ENCODE assay signal across 23 cellular contexts in genomic region chr2:11051280-11051679, GRCh38.
DNase-seq lines count a peak whose midpoint lies in the region; ATAC-seq and TF ChIP-seq lines count a peak whose summit lies in the region.
"Had no signal": no experiment of that assay in that cellular context is flagged by ENCODE, and none has a peak within 500 bp of the region (broad histone marks: within the 10 kb centered on the region; RNA-seq: fewer than 3 reads in every experiment).

No MANE protein-coding gene starts in this region.

- H4K91ac ChIP-seq in trophoblast cell (ENCODE audit: low read depth, low read length) = no peak overlapping the region

- no peak for ATAC-seq in HG02973 (IDR thresholded peaks at IDR 0.05; ENCODE audit: unreplicated experiment)
- ATAC-seq: A549, GM12878 had no signal

- no peak overlapping the region for H3K14ac ChIP-seq in trophoblast cell (ENCODE audit: low read length)

- peaks cover 5% of the 10 kb centered on the region for H3K4me1 Mint-ChIP-seq in nephron progenitor cell
- H3K4me1 Mint-ChIP-seq: CD14-positive monocyte had no signal

- no peak overlapping the region for H3K23ac ChIP-seq in trophoblast cell (ENCODE audit: low read length)

- DNase-seq in caudate nucleus (lab: John Stamatoyannopoulos, UW) (no peak), nephron progenitor cell (no peak), trophoblast cell (no peak), NCI-H748 (lab: John Stamatoyannopoulos, UW; ENCODE audit: unreplicated experiment) (no peak)
- no peak for DNase-seq in stimulated activated CD4-positive, alpha-beta T cell treated with anti-CD3 and anti-CD28 coated beads, Interleukin-1b, Interleukin-23, amount 100 ng/mL, for 48 hours
- DNase-seq: 8988T; ACHN; AML-193; BE2C; CD4-positive, alpha-beta T cell; CD8-positive, alpha-beta memory T cell; DMS 273 treated with DMSO at 0.1 percent for 48 hours; DMS79; EL; GDM1; GM23248; H7; HCEC 1CT had no signal

- H3K36me3 ChIP-seq in trophoblast cell (ENCODE audit: control insufficient read depth in 1 of 2, insufficient read depth in 2 of 2, low read length in 2 of 2) = no peaks in the 10 kb centered on the region
- H3K36me3 ChIP-seq: BE2C; BLaER1 treated with 17β-estradiol and CSF1 and Interleukin-3, amounts not matched to agents 10 nM and 100 nM had no signal

- no peak overlapping the region for H3K4ac ChIP-seq in trophoblast cell (ENCODE audit: low read depth, low read length)

- H3K27me3 Mint-ChIP-seq in nephron progenitor cell (ENCODE audit: low read depth, poor library complexity) = peaks cover 5% of the 10 kb centered on the region

- peak overlapping the region; percentile 16 for H3K27ac ChIP-seq in caudate nucleus (ENCODE audit: low read depth, low read length)
- no peak overlapping the region for H3K27ac ChIP-seq in trophoblast cell (ENCODE audit: low read depth, low read length)
- H3K27ac ChIP-seq: A549; BLaER1 treated with 17β-estradiol and CSF1 and Interleukin-3, amounts not matched to agents 10 nM and 100 nM; GM23248 had no signal

- no peak overlapping the region for H2AK5ac ChIP-seq in trophoblast cell (ENCODE audit: low read length)

- H3K4me1 ChIP-seq in trophoblast cell (ENCODE audit: control insufficient read depth in 1 of 2, insufficient read depth in 2 of 2, low read length in 2 of 2) = no peaks in the 10 kb centered on the region
- H3K4me1 ChIP-seq: A549; BE2C; BLaER1 treated with 17β-estradiol and CSF1 and Interleukin-3, amounts not matched to agents 10 nM and 100 nM had no signal

- no peak overlapping the region for H3K4me3 Mint-ChIP-seq in nephron progenitor cell
- H3K4me3 Mint-ChIP-seq: CD14-positive monocyte; CD4-positive, alpha-beta T cell; CD8-positive, alpha-beta memory T cell had no signal

- no peak overlapping the region for H2BK12ac ChIP-seq in trophoblast cell (ENCODE audit: low read length)

- no peaks in the 10 kb centered on the region for H3K36me3 Mint-ChIP-seq in nephron progenitor cell (ENCODE audit: low read depth)
- H3K36me3 Mint-ChIP-seq: CD14-positive monocyte; CD8-positive, alpha-beta memory T cell had no signal

- peak overlapping the region; percentile 36 for H3K27ac Mint-ChIP-seq in nephron progenitor cell
- H3K27ac Mint-ChIP-seq: CD14-positive monocyte; CD4-positive, alpha-beta T cell had no signal

- H3K9ac ChIP-seq in trophoblast cell (ENCODE audit: low read length) = peak overlapping the region; percentile 16
- H3K9ac ChIP-seq: BLaER1 treated with 17β-estradiol and CSF1 and Interleukin-3, amounts not matched to agents 10 nM and 100 nM; GM23248 had no signal

- no peaks in the 10 kb centered on the region for H3K79me2 ChIP-seq in trophoblast cell (ENCODE audit: control insufficient read depth, insufficient read depth, low read length, poor library complexity)

- H4K12ac ChIP-seq in trophoblast cell (ENCODE audit: low read depth, low read length) = no peak overlapping the region

- no peaks in the 10 kb centered on the region for H3K79me1 ChIP-seq in trophoblast cell (ENCODE audit: low read length)

- H2AFZ ChIP-seq in trophoblast cell (ENCODE audit: insufficient read depth, low read length, poor library complexity) = no peak overlapping the region
- H2AFZ ChIP-seq: GM23248 had no signal

- H2BK5ac ChIP-seq in trophoblast cell (ENCODE audit: low read depth, low read length, poor library complexity) = no peak overlapping the region

- WGBS in trophoblast cell (ENCODE audit: extremely low coverage, insufficient coverage, insufficient read length) = no CpG with 5 or more reads among the region's 9 CpGs

- no peak overlapping the region for H2BK120ac ChIP-seq in trophoblast cell (ENCODE audit: insufficient read depth, low read length, poor library complexity)

- no peak overlapping the region for H4K8ac ChIP-seq in trophoblast cell (ENCODE audit: low read depth, low read length)

- H3K9me3 Mint-ChIP-seq in nephron progenitor cell = no peaks in the 10 kb centered on the region
- H3K9me3 Mint-ChIP-seq: CD14-positive monocyte; CD4-positive, alpha-beta T cell; CD8-positive, alpha-beta memory T cell had no signal

- no peaks in the 10 kb centered on the region for H3K27me3 ChIP-seq in trophoblast cell (ENCODE audit: insufficient read depth, low read length)
- H3K27me3 ChIP-seq: BE2C; BLaER1 treated with 17β-estradiol and CSF1 and Interleukin-3, amounts not matched to agents 10 nM and 100 nM had no signal

- no peak overlapping the region for H3K4me2 ChIP-seq in trophoblast cell (ENCODE audit: low read length)
- H3K4me2 ChIP-seq: A549; BLaER1 treated with 17β-estradiol and CSF1 and Interleukin-3, amounts not matched to agents 10 nM and 100 nM had no signal

- H3K4me3 ChIP-seq in trophoblast cell (ENCODE audit: low read depth, low read length) = no peak overlapping the region
- H3K4me3 ChIP-seq: A549; BLaER1 treated with 17β-estradiol and CSF1 and Interleukin-3, amounts not matched to agents 10 nM and 100 nM; GM12878; GM23248 had no signal

- peaks cover 7% of the 10 kb centered on the region for H3K9me3 ChIP-seq in trophoblast cell (ENCODE audit: insufficient read depth, low read depth, low read length)
- H3K9me3 ChIP-seq: A549; BE2C; BLaER1 treated with 17β-estradiol and CSF1 and Interleukin-3, amounts not matched to agents 10 nM and 100 nM had no signal

- no peak overlapping the region for H3K18ac ChIP-seq in trophoblast cell (ENCODE audit: low read length)

- TF ChIP-seq CTCF in nephron progenitor cell (IDR thresholded peaks at IDR 0.05) = no peak
